13 cellular contexts compared by ENCODE assay signal in genomic region chr21:42924433-42924751, GRCh38. TPM values are rescaled to one million over a fixed set of nuclear protein-coding genes. Genes with fewer than 3 reads are reported as not detected.
DNase-seq lines count a peak whose midpoint lies in the region; ATAC-seq lines count a peak whose summit lies in the region.
"Had no signal": no experiment of that assay in that cellular context is flagged by ENCODE, and none has a peak within 500 bp of the region (broad histone marks: within the 10 kb centered on the region; RNA-seq: fewer than 3 reads in every experiment).

No MANE protein-coding gene starts in this region.

- H3K9me3 ChIP-seq in BLaER1 (no peaks in the 10 kb centered on the region), HUES64 (ENCODE audit: insufficient read depth, low read depth, low read length) (no peaks in the 10 kb centered on the region), mucosa of stomach (ENCODE audit: control insufficient read depth, low read length) (no peaks in the 10 kb centered on the region)
- H3K9me3 ChIP-seq: Peyer's patch, suprapubic skin had no signal

- H3K36me3 ChIP-seq in BLaER1 = peaks cover 29% of the 10 kb centered on the region
- no peaks in the 10 kb centered on the region; the same call in 1 of the 2 replicates for H3K36me3 ChIP-seq in HUES64 (ENCODE audit: insufficient read depth, low read length)
- peaks cover 3% of the 10 kb centered on the region for H3K36me3 ChIP-seq in mucosa of stomach (ENCODE audit: control insufficient read depth, insufficient read depth, low read length)
- H3K36me3 ChIP-seq: Peyer's patch, suprapubic skin had no signal

- no peak for ATAC-seq in activated naive CD4-positive, alpha-beta T cell treated with anti-CD3 and anti-CD28 coated beads, Interleukin-2, amount 50 U/mL, for 72 hours
- no peak for ATAC-seq in GM18511 (IDR thresholded peaks at IDR 0.05; ENCODE audit: unreplicated experiment)

- H3K27ac Mint-ChIP-seq in activated naive CD4-positive, alpha-beta T cell treated with anti-CD3 and anti-CD28 coated beads, Interleukin-2, amount 50 U/mL, for 72 hours = peak overlapping the region; percentile 87 to 91

- no peaks in the 10 kb centered on the region for H4K20me1 ChIP-seq in BLaER1

- H3K4me3 ChIP-seq in BLaER1 (peak overlapping the region; percentile 53), HUES64 (ENCODE audit: low read length) (peak overlapping the region; percentile 9; the same call in 1 of the 2 replicates), mucosa of stomach (ENCODE audit: low read length) (no peak overlapping the region)
- H3K4me3 ChIP-seq: suprapubic skin had no signal

- H3K36me3 Mint-ChIP-seq in activated naive CD4-positive, alpha-beta T cell treated with anti-CD3 and anti-CD28 coated beads, Interleukin-2, amount 50 U/mL, for 72 hours = no peaks in the 10 kb centered on the region

- no peaks in the 10 kb centered on the region for H3K27me3 ChIP-seq in BLaER1
- H3K27me3 ChIP-seq in HUES64 (ENCODE audit: insufficient read depth, low read length) = no peaks in the 10 kb centered on the region
- H3K27me3 ChIP-seq in mucosa of stomach (ENCODE audit: control insufficient read depth, insufficient read depth, low read length) = no peaks in the 10 kb centered on the region
- H3K27me3 ChIP-seq: Peyer's patch, suprapubic skin had no signal

- H3K27ac ChIP-seq in BLaER1 = peak overlapping the region; percentile 87
- peak overlapping the region; percentile 54 for H3K27ac ChIP-seq in HUES64 (ENCODE audit: low read depth, low read length)
- H3K27ac ChIP-seq: Peyer's patch, suprapubic skin had no signal

- H3K4me1 ChIP-seq in BLaER1 (peaks cover 51% of the 10 kb centered on the region), HUES64 (ENCODE audit: insufficient read depth, low read length) (peaks cover 18% of the 10 kb centered on the region), mucosa of stomach (ENCODE audit: control insufficient read depth, insufficient read depth, low read length) (peaks cover 7% of the 10 kb centered on the region)

- DNase-seq in activated naive CD4-positive, alpha-beta T cell treated with anti-CD3 and anti-CD28 coated beads, Interleukin-2, amount 50 U/mL, for 72 hours (ENCODE audit: low spot score in 2 of 2) = no peak
- DNase-seq in central memory CD4-positive, alpha-beta T cell = no peak
- DNase-seq in ecto neural progenitor cell (ENCODE audit: low spot score) = no peak
- no peak for DNase-seq in GM19238 (ENCODE audit: insufficient read length, low spot score)

- H3K4me2 ChIP-seq in BLaER1 = peak overlapping the region; percentile 74

- WGBS in HUES64 = 73% methylated on average over 6 of the region's 6 CpGs

- H3K9ac ChIP-seq in BLaER1 = peak overlapping the region; percentile 57
- H3K9ac ChIP-seq in HUES64 (ENCODE audit: low read depth, low read length) = peak overlapping the region; percentile 58
- H3K9ac ChIP-seq in mucosa of stomach (ENCODE audit: low read length) = peak overlapping the region; percentile 30

- no peaks in the 10 kb centered on the region for H3K9me3 Mint-ChIP-seq in activated naive CD4-positive, alpha-beta T cell treated with anti-CD3 and anti-CD28 coated beads, Interleukin-2, amount 50 U/mL, for 72 hours

RNA-seq across cellular contexts. Expression of gene ERVH48-1, which starts 1.0 kb away (rescaled TPM):
- 6.1 TPM for polyA plus RNA-seq in HUES64 (2013, experiment 1 of 2)
- 11.4 TPM for polyA plus RNA-seq in HUES64 (2013, experiment 2 of 2)
- total RNA-seq in activated naive CD4-positive, alpha-beta T cell treated with anti-CD3 and anti-CD28 coated beads, Interleukin-2, amount 50 U/mL, for 72 hours = 1 to 10 TPM in 1 of 2 donors, under 1 TPM in 1; 0.18 to 2.7 TPM
- total RNA-seq: activated CD8-positive, alpha-beta memory T cell treated with anti-CD3 and anti-CD28 coated beads for 36 hours; chondrocyte; mucosa of gallbladder; Peyer's patch; suprapubic skin had no signal

RNA-seq across cellular contexts. Expression of gene NDUFV3, which starts 31.3 kb away (rescaled TPM):
- polyA plus RNA-seq in HUES64 (2013, experiment 1 of 2) = 23.4 TPM
- 28.2 TPM for polyA plus RNA-seq in HUES64 (2013, experiment 2 of 2)
- total RNA-seq in activated naive CD4-positive, alpha-beta T cell treated with anti-CD3 and anti-CD28 coated beads, Interleukin-2, amount 50 U/mL, for 72 hours = 10 to 100 TPM; 25.3 to 25.7 TPM

RNA-seq across cellular contexts. Expression of gene WDR4, which starts 45.1 kb away (rescaled TPM):
- 24.9 TPM for polyA plus RNA-seq in HUES64 (2013, experiment 1 of 2)
- 17.1 TPM for polyA plus RNA-seq in HUES64 (2013, experiment 2 of 2)
- 10 to 100 TPM; 25.6 to 38.7 TPM for total RNA-seq in activated naive CD4-positive, alpha-beta T cell treated with anti-CD3 and anti-CD28 coated beads, Interleukin-2, amount 50 U/mL, for 72 hours

RNA-seq across cellular contexts. Expression of gene PKNOX1, which starts 50.0 kb away (rescaled TPM):
- 18.7 TPM for polyA plus RNA-seq in HUES64 (2013, experiment 1 of 2)
- 12.8 TPM for polyA plus RNA-seq in HUES64 (2013, experiment 2 of 2)
- total RNA-seq in activated naive CD4-positive, alpha-beta T cell treated with anti-CD3 and anti-CD28 coated beads, Interleukin-2, amount 50 U/mL, for 72 hours = 10 to 100 TPM; 16.0 to 20.2 TPM
